ENCODE assay signal across 30 cellular contexts in genomic region chrX:142688256-142688655, GRCh38.
DNase-seq lines count a peak whose midpoint lies in the region; ATAC-seq, FAIRE-seq and TF ChIP-seq lines count a peak whose summit lies in the region.
"Had no signal": no experiment of that assay in that cellular context is flagged by ENCODE, and none has a peak within 500 bp of the region (broad histone marks: within the 10 kb centered on the region; RNA-seq: fewer than 3 reads in every experiment).

No MANE protein-coding gene starts in this region.

- CTCF ChIA-PET in HepG2 (lab: Yijun Ruan, JAX; ENCODE audit: low intra/inter-chr PET ratio, low total read pairs): no interaction called here
- CTCF ChIA-PET in K562 (lab: Yijun Ruan, JAX; ENCODE audit: low intra/inter-chr PET ratio): no interaction called here

- H3K27me3 ChIP-seq in HepG2 (ENCODE audit: control insufficient read depth in 1 of 2, insufficient read depth in 2 of 2, low read length in 2 of 2): no peaks in the 10 kb centered on the region
- no peaks in the 10 kb centered on the region for H3K27me3 ChIP-seq in right lobe of liver
- H3K27me3 ChIP-seq in K562 (ENCODE audit: control insufficient read depth in 2 of 2, insufficient read depth in 2 of 2, low read length in 2 of 2): no peaks in the 10 kb centered on the region
- H3K27me3 ChIP-seq: BE2C had no signal

- DNase-seq in HepG2 (ENCODE audit: low spot score): no peak
- no peak for DNase-seq in right lobe of liver
- DNase-seq in K562 (ENCODE audit: extremely low read depth in 1 of 4, low spot score in 3 of 4): no peak
- DNase-seq in D721Med (ENCODE audit: insufficient read length, low spot score): no peak
- DNase-seq: 8988T; ACHN; AML-193; BE2C; C1 segment of cervical spinal cord; Caco-2; Calu3; CD4-positive, alpha-beta memory T cell; CD4-positive, alpha-beta T cell; CD4-positive, CD25-positive, alpha-beta regulatory T cell; CD8-positive, alpha-beta memory T cell; CD8-positive, alpha-beta T cell; COR-L47; DMS 273 treated with DMSO at 0.1 percent for 48 hours; DMS153; DMS53; DMS79; DMS79 treated with DMSO at 0.1 percent for 48 hours; DND-41; EL had no signal

- H3K9ac ChIP-seq in HepG2 (ENCODE audit: insufficient read depth, low read depth, low read length) (no peak overlapping the region), K562 (ENCODE audit: insufficient read depth in 1 of 2, low read depth in 2 of 2, low read length in 2 of 2) (no peak overlapping the region)
- H3K9ac ChIP-seq: BLaER1; BLaER1 treated with 17β-estradiol and CSF1 and Interleukin-3, amounts not matched to agents 10 nM and 100 nM had no signal

- TF ChIP-seq CTCF in HepG2 (CRISPR knock-in tag; IDR thresholded peaks at IDR 0.05) (no peak), right lobe of liver (IDR thresholded peaks at IDR 0.05) (no peak), K562 (IDR thresholded peaks at IDR 0.05 in 2 of 3, conservative IDR thresholded peaks at IDR 0.05 in 1 of 3; ENCODE audit: insufficient read depth in 2 of 3, low read depth in 1 of 3, low read length in 3 of 3) (no peak), D721Med (IDR thresholded peaks at IDR 0.05; ENCODE audit: insufficient read depth, missing control alignments) (no peak)

- no peak overlapping the region for H2AFZ ChIP-seq in HepG2 (ENCODE audit: low read length)
- H2AFZ ChIP-seq in K562 (ENCODE audit: low read depth, low read length): no peak overlapping the region

- H3K4me1 ChIP-seq in HepG2 (ENCODE audit: insufficient read depth, low read length) (no peaks in the 10 kb centered on the region), right lobe of liver (no peaks in the 10 kb centered on the region), K562 (replicated peaks in 1 of 2; ENCODE audit: control insufficient read depth in 2 of 2, insufficient read depth in 2 of 2, low read length in 2 of 2) (no peaks in the 10 kb centered on the region)
- H3K4me1 ChIP-seq: A549; BE2C; BLaER1; BLaER1 treated with 17β-estradiol and CSF1 and Interleukin-3, amounts not matched to agents 10 nM and 100 nM; Caco-2 had no signal

- intact Hi-C loops in HepG2 (cut with micrococcal nuclease; ENCODE audit: unreplicated experiment): no loop called here
- intact Hi-C loops in right lobe of liver (cut with DNase I): no loop called here
- intact Hi-C loops in K562 (cut with micrococcal nuclease): no loop called here

- H3K4me2 ChIP-seq in HepG2 (ENCODE audit: low read depth, low read length) (no peak overlapping the region), K562 (ENCODE audit: insufficient read depth, low read length) (no peak overlapping the region)
- H3K4me2 ChIP-seq: A549; BLaER1; BLaER1 treated with 17β-estradiol and CSF1 and Interleukin-3, amounts not matched to agents 10 nM and 100 nM had no signal

- H4K20me1 ChIP-seq in HepG2 (ENCODE audit: insufficient read depth, low read length) (no peaks in the 10 kb centered on the region), K562 (replicated peaks; ENCODE audit: control insufficient read depth, insufficient read depth, low read length) (no peaks in the 10 kb centered on the region)
- H4K20me1 ChIP-seq: BLaER1; BLaER1 treated with 17β-estradiol and CSF1 and Interleukin-3, amounts not matched to agents 10 nM and 100 nM had no signal

- no peaks in the 10 kb centered on the region for H3K9me1 ChIP-seq in K562 (ENCODE audit: control insufficient read depth, insufficient read depth, low read length)

- BruUV-seq in HepG2 (replicated peaks; lab: Mats Ljungman, UMichigan) (no TSS peak), K562 (replicated peaks; lab: Mats Ljungman, UMichigan) (no TSS peak)

- TF ChIP-seq POLR2A in HepG2 (IDR thresholded peaks at IDR 0.05; ENCODE audit: insufficient read depth in 1 of 2, low read depth in 2 of 2, low read length in 2 of 2) (no peak), right lobe of liver (IDR thresholded peaks at IDR 0.05) (no peak), K562 (conservative IDR thresholded peaks at IDR 0.05) (no peak)

- H3K79me2 ChIP-seq in HepG2 (ENCODE audit: insufficient read depth, low read length) (no peaks in the 10 kb centered on the region), K562 (ENCODE audit: control insufficient read depth, insufficient read depth, low read length) (no peaks in the 10 kb centered on the region)

- in situ Hi-C loops in HepG2 (cut with HindIII; ENCODE audit: extremely low pct_ligation_motif_present, low pct_unique_long_range_greater_than_20kb) (no loop called here), K562 (cut with MboI) (no loop called here)

- 43% methylated on average over 2 of the region's 2 CpGs for WGBS in HepG2 (ENCODE audit: low lambda C conversion rate)
- 67% methylated on average over 2 of the region's 2 CpGs for WGBS in right lobe of liver (ENCODE audit: insufficient coverage, low coverage, low lambda C conversion rate, missing lambda C conversion rate)
- WGBS in K562 (ENCODE audit: insufficient coverage, low coverage, missing lambda C conversion rate): 0% methylated on average over 1 of the region's 2 CpGs

- peaks cover 33% of the 10 kb centered on the region for H3K9me3 ChIP-seq in HepG2 (ENCODE audit: low read length)
- H3K9me3 ChIP-seq in right lobe of liver: no peaks in the 10 kb centered on the region
- H3K9me3 ChIP-seq in K562 (replicated peaks; ENCODE audit: control insufficient read depth, insufficient read depth, low read depth, low read length): no peaks in the 10 kb centered on the region
- H3K9me3 ChIP-seq: A549, BE2C, BLaER1, Caco-2 had no signal

- no peaks in the 10 kb centered on the region for H3K36me3 ChIP-seq in HepG2 (replicated peaks in 1 of 2; ENCODE audit: control insufficient read depth in 1 of 2, insufficient read depth in 2 of 2, low read length in 2 of 2)
- H3K36me3 ChIP-seq in right lobe of liver: no peaks in the 10 kb centered on the region
- H3K36me3 ChIP-seq in K562 (ENCODE audit: control insufficient read depth, insufficient read depth, low read length): no peaks in the 10 kb centered on the region
- H3K36me3 ChIP-seq: BE2C; BLaER1; BLaER1 treated with 17β-estradiol and CSF1 and Interleukin-3, amounts not matched to agents 10 nM and 100 nM had no signal

- POLR2A ChIA-PET in HepG2 (lab: Yijun Ruan, JAX): no interaction called here
- POLR2A ChIA-PET in K562 (lab: Yijun Ruan, JAX): no interaction called here

- FAIRE-seq in HepG2 (lab: Jason Lieb, UNC) (no peak), K562 (lab: Jason Lieb, UNC) (no peak), D721Med (lab: Jason Lieb, UNC) (no peak)
- FAIRE-seq: A204.1 had no signal

- no peak for TF ChIP-seq EP300 in HepG2 (IDR thresholded peaks at IDR 0.05; ENCODE audit: low read depth in 2 of 2, low read length in 2 of 2)
- TF ChIP-seq EP300 in HepG2 (CRISPR knock-in tag; IDR thresholded peaks at IDR 0.05; ENCODE audit: borderline replicate concordance): no peak
- no peak for TF ChIP-seq EP300 in K562 (IDR thresholded peaks at IDR 0.05; ENCODE audit: low read length)

- H3K27ac ChIP-seq in HepG2 (ENCODE audit: extremely low read length, insufficient read depth, low read length) (no peak overlapping the region), right lobe of liver (no peak overlapping the region), K562 (ENCODE audit: extremely low read depth, low read depth, low read length) (no peak overlapping the region)
- H3K27ac ChIP-seq: 22Rv1; A549; BLaER1; BLaER1 treated with 17β-estradiol and CSF1 and Interleukin-3, amounts not matched to agents 10 nM and 100 nM; C4-2B had no signal

- ATAC-seq in HepG2 (no peak), right lobe of liver (no peak), K562 (no peak)
- ATAC-seq: A549; CD8-positive, alpha-beta T cell had no signal

- H3K4me3 ChIP-seq in HepG2 (replicated peaks in 1 of 3; ENCODE audit: insufficient read depth in 1 of 3, low read depth in 2 of 3, low read length in 3 of 3): no peak overlapping the region
- H3K4me3 ChIP-seq in right lobe of liver: no peak overlapping the region
- H3K4me3 ChIP-seq in K562: no peak overlapping the region
- H3K4me3 ChIP-seq: A549; BLaER1; BLaER1 treated with 17β-estradiol and CSF1 and Interleukin-3, amounts not matched to agents 10 nM and 100 nM had no signal

- no peak for TF ChIP-seq RAD21 in HepG2 (CRISPR knock-in tag; IDR thresholded peaks at IDR 0.05)
- TF ChIP-seq RAD21 in K562 (CRISPR knock-in tag; conservative IDR thresholded peaks at IDR 0.05 in 1 of 2, IDR thresholded peaks at IDR 0.05 in 1 of 2): no peak

TF ChIP-seq in HepG2, 621 proteins besides CTCF, POLR2A, EP300 and RAD21:
- peak; percentile 59 for TF ChIP-seq HNRNPK (IDR thresholded peaks at IDR 0.05; ENCODE audit: low read depth, low read length, poor library complexity, severe bottlenecking)
- TF ChIP-seq ZNF576 (CRISPR knock-in tag; IDR thresholded peaks at IDR 0.05): no peak

TF ChIP-seq in K562, 482 proteins besides CTCF, POLR2A, EP300 and RAD21 (continues in another document):
- TF ChIP-seq ZNF76 (CRISPR knock-in tag; IDR thresholded peaks at IDR 0.05; ENCODE audit: borderline replicate concordance) (no peak), ZNF165 (CRISPR knock-in tag; IDR thresholded peaks at IDR 0.05; ENCODE audit: borderline replicate concordance) (no peak), ZNF280A (IDR thresholded peaks at IDR 0.05; ENCODE audit: low read depth, partially characterized antibody) (no peak), ZNF239 (CRISPR knock-in tag; IDR thresholded peaks at IDR 0.05) (no peak), HNRNPK (IDR thresholded peaks at IDR 0.05; ENCODE audit: low read depth, low read length, poor library complexity, severe bottlenecking) (peak; percentile 51), USF2 (CRISPR knock-in tag; IDR thresholded peaks at IDR 0.05) (no peak), SRSF1 (IDR thresholded peaks at IDR 0.05; ENCODE audit: low read depth, low read length) (no peak)

Comparison
In these comparisons a context has a peak if more than half of its experiments do, and no peak if none do; other contexts are left out.
1. Of the 241 proteins assayed by ChIP-seq in both HepG2 and K562: peak only in HepG2: none; only in K562: none; in both: HNRNPK; in neither: 240.